ENCODE assay signal across 1 cellular context in the genomic region with DNA sequence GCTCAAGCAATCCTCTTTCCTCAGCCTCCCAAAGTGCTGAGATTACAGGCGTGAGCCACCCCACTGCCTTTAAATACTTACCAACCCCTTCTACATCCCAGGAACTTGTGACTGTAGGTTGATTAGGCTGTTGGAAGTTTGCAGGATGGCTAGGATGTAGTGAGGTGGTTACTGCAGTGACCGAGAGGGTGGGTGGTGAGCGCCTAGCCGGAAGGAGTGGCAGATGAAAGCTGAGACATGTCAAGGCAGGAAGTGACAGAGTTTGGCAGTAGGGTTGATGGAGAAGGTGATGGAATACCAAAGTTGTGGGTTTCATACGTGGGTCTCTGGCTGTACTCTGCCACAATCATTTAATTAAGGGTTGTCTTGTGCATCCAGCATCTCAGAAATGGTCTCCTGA.
TF ChIP-seq lines count a peak whose summit lies in the region.

No MANE protein-coding gene starts in this region.

TF ChIP-seq in H1, 55 proteins besides CTCF, POLR2A, EP300 and RAD21:
- TF ChIP-seq, protein P1, sequence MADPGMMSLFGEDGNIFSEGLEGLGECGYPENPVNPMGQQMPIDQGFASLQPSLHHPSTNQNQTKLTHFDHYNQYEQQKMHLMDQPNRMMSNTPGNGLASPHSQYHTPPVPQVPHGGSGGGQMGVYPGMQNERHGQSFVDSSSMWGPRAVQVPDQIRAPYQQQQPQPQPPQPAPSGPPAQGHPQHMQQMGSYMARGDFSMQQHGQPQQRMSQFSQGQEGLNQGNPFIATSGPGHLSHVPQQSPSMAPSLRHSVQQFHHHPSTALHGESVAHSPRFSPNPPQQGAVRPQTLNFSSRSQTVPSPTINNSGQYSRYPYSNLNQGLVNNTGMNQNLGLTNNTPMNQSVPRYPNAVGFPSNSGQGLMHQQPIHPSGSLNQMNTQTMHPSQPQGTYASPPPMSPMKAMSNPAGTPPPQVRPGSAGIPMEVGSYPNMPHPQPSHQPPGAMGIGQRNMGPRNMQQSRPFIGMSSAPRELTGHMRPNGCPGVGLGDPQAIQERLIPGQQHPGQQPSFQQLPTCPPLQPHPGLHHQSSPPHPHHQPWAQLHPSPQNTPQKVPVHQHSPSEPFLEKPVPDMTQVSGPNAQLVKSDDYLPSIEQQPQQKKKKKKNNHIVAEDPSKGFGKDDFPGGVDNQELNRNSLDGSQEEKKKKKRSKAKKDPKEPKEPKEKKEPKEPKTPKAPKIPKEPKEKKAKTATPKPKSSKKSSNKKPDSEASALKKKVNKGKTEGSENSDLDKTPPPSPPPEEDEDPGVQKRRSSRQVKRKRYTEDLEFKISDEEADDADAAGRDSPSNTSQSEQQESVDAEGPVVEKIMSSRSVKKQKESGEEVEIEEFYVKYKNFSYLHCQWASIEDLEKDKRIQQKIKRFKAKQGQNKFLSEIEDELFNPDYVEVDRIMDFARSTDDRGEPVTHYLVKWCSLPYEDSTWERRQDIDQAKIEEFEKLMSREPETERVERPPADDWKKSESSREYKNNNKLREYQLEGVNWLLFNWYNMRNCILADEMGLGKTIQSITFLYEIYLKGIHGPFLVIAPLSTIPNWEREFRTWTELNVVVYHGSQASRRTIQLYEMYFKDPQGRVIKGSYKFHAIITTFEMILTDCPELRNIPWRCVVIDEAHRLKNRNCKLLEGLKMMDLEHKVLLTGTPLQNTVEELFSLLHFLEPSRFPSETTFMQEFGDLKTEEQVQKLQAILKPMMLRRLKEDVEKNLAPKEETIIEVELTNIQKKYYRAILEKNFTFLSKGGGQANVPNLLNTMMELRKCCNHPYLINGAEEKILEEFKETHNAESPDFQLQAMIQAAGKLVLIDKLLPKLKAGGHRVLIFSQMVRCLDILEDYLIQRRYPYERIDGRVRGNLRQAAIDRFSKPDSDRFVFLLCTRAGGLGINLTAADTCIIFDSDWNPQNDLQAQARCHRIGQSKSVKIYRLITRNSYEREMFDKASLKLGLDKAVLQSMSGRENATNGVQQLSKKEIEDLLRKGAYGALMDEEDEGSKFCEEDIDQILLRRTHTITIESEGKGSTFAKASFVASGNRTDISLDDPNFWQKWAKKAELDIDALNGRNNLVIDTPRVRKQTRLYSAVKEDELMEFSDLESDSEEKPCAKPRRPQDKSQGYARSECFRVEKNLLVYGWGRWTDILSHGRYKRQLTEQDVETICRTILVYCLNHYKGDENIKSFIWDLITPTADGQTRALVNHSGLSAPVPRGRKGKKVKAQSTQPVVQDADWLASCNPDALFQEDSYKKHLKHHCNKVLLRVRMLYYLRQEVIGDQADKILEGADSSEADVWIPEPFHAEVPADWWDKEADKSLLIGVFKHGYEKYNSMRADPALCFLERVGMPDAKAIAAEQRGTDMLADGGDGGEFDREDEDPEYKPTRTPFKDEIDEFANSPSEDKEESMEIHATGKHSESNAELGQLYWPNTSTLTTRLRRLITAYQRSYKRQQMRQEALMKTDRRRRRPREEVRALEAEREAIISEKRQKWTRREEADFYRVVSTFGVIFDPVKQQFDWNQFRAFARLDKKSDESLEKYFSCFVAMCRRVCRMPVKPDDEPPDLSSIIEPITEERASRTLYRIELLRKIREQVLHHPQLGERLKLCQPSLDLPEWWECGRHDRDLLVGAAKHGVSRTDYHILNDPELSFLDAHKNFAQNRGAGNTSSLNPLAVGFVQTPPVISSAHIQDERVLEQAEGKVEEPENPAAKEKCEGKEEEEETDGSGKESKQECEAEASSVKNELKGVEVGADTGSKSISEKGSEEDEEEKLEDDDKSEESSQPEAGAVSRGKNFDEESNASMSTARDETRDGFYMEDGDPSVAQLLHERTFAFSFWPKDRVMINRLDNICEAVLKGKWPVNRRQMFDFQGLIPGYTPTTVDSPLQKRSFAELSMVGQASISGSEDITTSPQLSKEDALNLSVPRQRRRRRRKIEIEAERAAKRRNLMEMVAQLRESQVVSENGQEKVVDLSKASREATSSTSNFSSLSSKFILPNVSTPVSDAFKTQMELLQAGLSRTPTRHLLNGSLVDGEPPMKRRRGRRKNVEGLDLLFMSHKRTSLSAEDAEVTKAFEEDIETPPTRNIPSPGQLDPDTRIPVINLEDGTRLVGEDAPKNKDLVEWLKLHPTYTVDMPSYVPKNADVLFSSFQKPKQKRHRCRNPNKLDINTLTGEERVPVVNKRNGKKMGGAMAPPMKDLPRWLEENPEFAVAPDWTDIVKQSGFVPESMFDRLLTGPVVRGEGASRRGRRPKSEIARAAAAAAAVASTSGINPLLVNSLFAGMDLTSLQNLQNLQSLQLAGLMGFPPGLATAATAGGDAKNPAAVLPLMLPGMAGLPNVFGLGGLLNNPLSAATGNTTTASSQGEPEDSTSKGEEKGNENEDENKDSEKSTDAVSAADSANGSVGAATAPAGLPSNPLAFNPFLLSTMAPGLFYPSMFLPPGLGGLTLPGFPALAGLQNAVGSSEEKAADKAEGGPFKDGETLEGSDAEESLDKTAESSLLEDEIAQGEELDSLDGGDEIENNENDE (IDR thresholded peaks at IDR 0.05; ENCODE audit: insufficient replicate concordance, low read length), result no peak
- TF ChIP-seq TAF7 (optimal IDR thresholded peaks at IDR 0.05; ENCODE audit: borderline replicate concordance, low read depth, low read length) (no peak), SUZ12 (IDR thresholded peaks at IDR 0.05; ENCODE audit: low read length) (no peak)
